In the genomic region with DNA sequence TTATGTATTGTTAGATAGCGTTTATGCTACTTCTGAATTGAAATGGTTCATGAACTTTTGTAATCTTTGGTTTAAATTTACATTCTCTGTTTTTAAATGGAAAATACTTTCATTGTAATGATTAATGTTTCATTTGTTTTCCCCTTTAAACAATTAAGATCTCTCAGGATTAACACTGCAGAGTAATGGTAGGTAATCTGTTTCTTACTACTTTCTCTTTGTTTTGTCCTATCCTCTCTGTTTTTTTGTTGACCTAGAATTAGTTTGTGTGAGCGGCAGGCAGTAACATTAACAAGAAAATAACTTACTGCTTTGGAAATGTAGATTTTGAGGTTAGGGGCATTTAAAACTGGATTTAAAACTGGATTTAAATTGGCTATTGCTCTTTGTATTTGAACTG, we compare ENCODE assay signal across 19 cellular contexts.
"Had no signal": no experiment of that assay in that cellular context is flagged by ENCODE, and none has a peak within 500 bp of the region (broad histone marks: within the 10 kb centered on the region; RNA-seq: fewer than 3 reads in every experiment).

No MANE protein-coding gene starts in this region.

- H3K27ac Mint-ChIP-seq: activated CD4-positive, alpha-beta memory T cell treated with anti-CD3 and anti-CD28 coated beads for 36 hours; activated naive CD8-positive, alpha-beta T cell treated with anti-CD3 and anti-CD28 coated beads, Interleukin-2, amount 10 ng/mL, durations not matched to agents 7 days and 5 days; activated T-helper 2 cell treated with anti-CD3 and anti-CD28 coated beads, Interferon-gamma antibody, Interleukin-2, Interleukin-4, amounts not matched to agents 10 μg/mL and 5 μg/mL and 100 μg/mL, durations not matched to agents 14 hours and 24 hours and 36 hours; T-helper 2 cell treated with Interferon-gamma antibody and Interleukin-4, amounts not matched to agents 5 μg/mL and 100 μg/mL, for 36 hours had no signal

- H3K27me3 Mint-ChIP-seq: activated CD4-positive, alpha-beta memory T cell treated with anti-CD3 and anti-CD28 coated beads for 36 hours; activated naive CD8-positive, alpha-beta T cell treated with anti-CD3 and anti-CD28 coated beads, Interleukin-2, amount 10 ng/mL, durations not matched to agents 7 days and 5 days; natural killer cell treated with Interleukin-12 subunit alpha and Interleukin-12 subunit beta and Interleukin-15 and Interleukin-18, amount 100 ng/mL, for 72 hours had no signal

- H3K4me1 ChIP-seq: breast epithelium had no signal

- H3K27me3 ChIP-seq: breast epithelium, dorsolateral prefrontal cortex, thyroid gland had no signal

- H3K36me3 ChIP-seq: breast epithelium had no signal

- H3K27ac ChIP-seq: breast epithelium, dorsolateral prefrontal cortex, psoas muscle, thyroid gland had no signal

- DNase-seq: activated CD4-positive, alpha-beta memory T cell treated with anti-CD3 and anti-CD28 coated beads for 36 hours; activated CD4-positive, CD25-positive, alpha-beta regulatory T cell treated with anti-CD3 and anti-CD28 coated beads, Interleukin-2, amount 50 U/mL, for 72 hours; activated CD8-positive, alpha-beta memory T cell treated with anti-CD3 and anti-CD28 coated beads, Interleukin-2, amount 50 U/mL, for 4 hours; activated naive CD8-positive, alpha-beta T cell treated with anti-CD3 and anti-CD28 coated beads, Interleukin-2, amount 10 ng/mL, durations not matched to agents 7 days and 5 days; aorta; dorsolateral prefrontal cortex; glutamatergic neuron; left colon; mucosa of descending colon; occipital lobe; psoas muscle; stimulated activated CD4-positive, alpha-beta T cell treated with anti-CD3 and anti-CD28 coated beads, Interleukin-4, amount 100 ng/mL, for 1 hour; thyroid gland had no signal

- H3K9me3 ChIP-seq: breast epithelium, mucosa of descending colon, psoas muscle, thyroid gland had no signal

- ATAC-seq: esophagus mucosa; left colon; mucosa of descending colon; natural killer cell treated with Interleukin-12 subunit alpha and Interleukin-12 subunit beta and Interleukin-15 and Interleukin-18, amount 100 ng/mL, for 72 hours; psoas muscle had no signal

- H3K9me3 Mint-ChIP-seq: activated CD4-positive, alpha-beta memory T cell treated with anti-CD3 and anti-CD28 coated beads for 36 hours; activated naive CD8-positive, alpha-beta T cell treated with anti-CD3 and anti-CD28 coated beads, Interleukin-2, amount 10 ng/mL, durations not matched to agents 7 days and 5 days; activated T-helper 2 cell treated with anti-CD3 and anti-CD28 coated beads, Interferon-gamma antibody, Interleukin-2, Interleukin-4, amounts not matched to agents 10 μg/mL and 5 μg/mL and 100 μg/mL, durations not matched to agents 14 hours and 24 hours and 36 hours; natural killer cell treated with Interleukin-12 subunit alpha and Interleukin-12 subunit beta and Interleukin-15 and Interleukin-18, amount 100 ng/mL, for 72 hours; T-helper 2 cell treated with Interferon-gamma antibody and Interleukin-4, amounts not matched to agents 5 μg/mL and 100 μg/mL, for 36 hours had no signal

- H3K4me3 Mint-ChIP-seq: activated CD4-positive, alpha-beta memory T cell treated with anti-CD3 and anti-CD28 coated beads for 36 hours; activated naive CD8-positive, alpha-beta T cell treated with anti-CD3 and anti-CD28 coated beads, Interleukin-2, amount 10 ng/mL, durations not matched to agents 7 days and 5 days; natural killer cell treated with Interleukin-12 subunit alpha and Interleukin-12 subunit beta and Interleukin-15 and Interleukin-18, amount 100 ng/mL, for 72 hours; T-helper 2 cell treated with Interferon-gamma antibody and Interleukin-4, amounts not matched to agents 5 μg/mL and 100 μg/mL, for 36 hours had no signal

- H3K36me3 Mint-ChIP-seq: natural killer cell treated with Interleukin-12 subunit alpha and Interleukin-12 subunit beta and Interleukin-15 and Interleukin-18, amount 100 ng/mL, for 72 hours had no signal

- H3K4me3 ChIP-seq: breast epithelium, dorsolateral prefrontal cortex, lung, mucosa of descending colon, psoas muscle, thyroid gland had no signal
